20 cellular contexts compared by ENCODE assay signal in the genomic region with DNA sequence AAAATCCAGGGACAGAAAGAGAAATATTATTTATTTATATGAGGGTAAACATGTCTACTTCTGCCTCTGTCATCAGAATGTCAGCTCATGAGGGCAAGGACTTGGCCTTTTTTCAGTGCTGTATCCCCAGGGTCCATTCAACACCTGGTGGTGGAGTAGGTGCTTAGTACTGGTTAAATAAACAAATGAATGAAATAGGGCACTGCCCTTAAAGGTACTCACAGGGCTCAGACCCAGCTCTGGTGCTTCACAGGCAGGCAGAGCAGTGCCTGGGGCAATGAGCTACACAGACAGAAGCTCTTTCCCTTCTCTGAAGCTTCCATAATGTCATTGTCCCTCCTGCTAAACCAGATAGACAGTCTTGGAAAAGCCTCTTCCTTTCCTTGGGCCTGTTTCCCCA. TPM values are rescaled to one million over a fixed set of nuclear protein-coding genes. Genes with fewer than 3 reads are reported as not detected.
DNase-seq lines count a peak whose midpoint lies in the region; ATAC-seq and TF ChIP-seq lines count a peak whose summit lies in the region.
"Had no signal": no experiment of that assay in that cellular context is flagged by ENCODE, and none has a peak within 500 bp of the region (broad histone marks: within the 10 kb centered on the region; RNA-seq: fewer than 3 reads in every experiment).

No MANE protein-coding gene starts in this region.

- intact Hi-C loops in left lung (cut with DNase I) (no loop called here), Caco-2 (cut with micrococcal nuclease; ENCODE audit: unreplicated experiment) (no loop called here)

- H3K9ac ChIP-seq in GM23248, result no peak overlapping the region

- no peaks in the 10 kb centered on the region for H3K27me3 ChIP-seq in GM23248 (replicated peaks; ENCODE audit: insufficient read depth)
- no peaks in the 10 kb centered on the region for H3K27me3 ChIP-seq in left lung
- no peaks in the 10 kb centered on the region for H3K27me3 ChIP-seq in Caco-2 (replicated peaks; ENCODE audit: control insufficient read depth, insufficient read depth, low read length)

- no peak overlapping the region for H2AFZ ChIP-seq in GM23248

- CTCF ChIA-PET in Caco-2 (lab: Charles Lee), result no interaction called here

- no peaks in the 10 kb centered on the region for H3K27me3 Mint-ChIP-seq in Caco-2 (ENCODE audit: insufficient read depth, unreplicated experiment)

- peak; percentile 45 for DNase-seq in COLO668 (lab: John Stamatoyannopoulos, UW; ENCODE audit: unreplicated experiment)
- DNase-seq in GM23248, result no peak
- peak; percentile 18 for DNase-seq in NCI-H345 (lab: John Stamatoyannopoulos, UW)
- no peak for DNase-seq in left lung
- no peak for DNase-seq in A172 (ENCODE audit: low spot score)
- DNase-seq in Caco-2, result no peak
- DNase-seq in DMS 273 (lab: John Stamatoyannopoulos, UW; ENCODE audit: unreplicated experiment), result no peak
- DNase-seq: DND-41, NCI-H1105, NCI-H146, NCI-H2081, NCI-H524 treated with DMSO at 0.1 percent for 48 hours, SW 1271, T-helper 17 cell had no signal

- no peaks in the 10 kb centered on the region for H3K9me2 ChIP-seq in GM23248 (ENCODE audit: insufficient read depth)

- H3K9me3 ChIP-seq in GM23248 (ENCODE audit: low read depth) (no peaks in the 10 kb centered on the region), left lung (no peaks in the 10 kb centered on the region), Caco-2 (no peaks in the 10 kb centered on the region)
- H3K9me3 ChIP-seq: HAP-1 had no signal

- BruUV-seq in Caco-2 (replicated peaks; lab: Mats Ljungman, UMichigan), result no TSS peak

- H3K9me3 Mint-ChIP-seq in Caco-2 (ENCODE audit: unreplicated experiment), result no peaks in the 10 kb centered on the region

- H3F3A ChIP-seq in GM23248 (ENCODE audit: insufficient read depth), result peaks cover 61% of the 10 kb centered on the region

- H3K36me3 ChIP-seq in GM23248 (ENCODE audit: low read depth), result no peaks in the 10 kb centered on the region
- no peaks in the 10 kb centered on the region for H3K36me3 ChIP-seq in left lung
- H3K36me3 ChIP-seq in Caco-2 (ENCODE audit: control insufficient read depth, insufficient read depth, low read length), result no peaks in the 10 kb centered on the region
- H3K36me3 ChIP-seq: HAP-1 had no signal

- no peaks in the 10 kb centered on the region for H4K20me1 ChIP-seq in GM23248 (ENCODE audit: insufficient read depth)

- H3K4me1 Mint-ChIP-seq in Caco-2 (ENCODE audit: low read depth, unreplicated experiment), result no peaks in the 10 kb centered on the region
- H3K4me1 Mint-ChIP-seq: T-helper 17 cell had no signal

- no peaks in the 10 kb centered on the region for H3K79me2 ChIP-seq in GM23248 (ENCODE audit: insufficient read depth)

- H3K27ac ChIP-seq in GM23248, result peak overlapping the region; percentile 91
- H3K27ac ChIP-seq in left lung, result peak overlapping the region in 1 of 2 donors; percentile 52
- H3K27ac ChIP-seq: C4-2B, SK-N-MC had no signal

- no peak for TF ChIP-seq CTCF in left lung (IDR thresholded peaks at IDR 0.05)
- no peak for TF ChIP-seq CTCF in Caco-2 (IDR thresholded peaks at IDR 0.05; ENCODE audit: insufficient read depth in 1 of 2, low read depth in 1 of 2, low read length in 1 of 2, severe bottlenecking in 1 of 2, unreplicated experiment in 1 of 2)

- no peak overlapping the region for H3K4me3 Mint-ChIP-seq in Caco-2 (ENCODE audit: unreplicated experiment)
- H3K4me3 Mint-ChIP-seq: T-helper 17 cell had no signal

- in situ Hi-C loops in GM23248 (cut with MboI), result no loop called here

- peaks cover 48% of the 10 kb centered on the region for H3K4me1 ChIP-seq in GM23248 (ENCODE audit: insufficient read depth)
- H3K4me1 ChIP-seq in left lung, result peaks cover 7 to 10% of the 10 kb centered on the region in 2 donors
- peaks cover 5% of the 10 kb centered on the region; the same call in 1 of the 2 replicates for H3K4me1 ChIP-seq in Caco-2
- H3K4me1 ChIP-seq: HAP-1 had no signal

- no peak overlapping the region for H3K27ac Mint-ChIP-seq in Caco-2 (ENCODE audit: unreplicated experiment)
- H3K27ac Mint-ChIP-seq: T-helper 17 cell had no signal

- no peaks in the 10 kb centered on the region for H3K36me3 Mint-ChIP-seq in Caco-2 (ENCODE audit: insufficient read depth, unreplicated experiment)

- H3K4me3 ChIP-seq in GM23248, result no peak overlapping the region
- no peak overlapping the region for H3K4me3 ChIP-seq in left lung
- H3K4me3 ChIP-seq in Caco-2 (ENCODE audit: low read depth, low read length), result no peak overlapping the region
- H3K4me3 ChIP-seq: GM12878, HAP-1, K562, SK-N-MC had no signal

- no peak overlapping the region for H3K4me2 ChIP-seq in GM23248 (ENCODE audit: unreplicated experiment)

- POLR2A ChIA-PET in Caco-2 (lab: Charles Lee), result no interaction called here

- peak; percentile 74 for ATAC-seq in left lung
- ATAC-seq: GM12878, K562, T-helper 17 cell had no signal

RNA-seq across cellular contexts. Expression of gene P4HA3, which starts 30.9 kb away (rescaled TPM):
- 24.3 and 26.4 TPM in 2 replicates for total RNA-seq in GM23248 (2014; rRNA removed; shearing (Covaris generic))
- 30.6 and 34.8 TPM in 2 replicates for polyA plus RNA-seq in GM23248 (2016; fragmentation: Nextera tagmentation; extraction: Ambion mirVana)
- total RNA-seq in left lung (10 to 100 TPM in 1 of 2 donors, 1 to 10 TPM in 1; 2.0 to 12.1 TPM), Caco-2 (2022) (0.42 TPM in 1 of 2 replicates, not detected in the other)
- total RNA-seq in A172 (2014; rRNA removed; shearing (Covaris generic)), result 0.48 and 1.5 TPM in 2 replicates
- total RNA-seq: GM12878, K562, OCI-LY7, T-helper 17 cell had no signal

Comparison
In these comparisons a context has a peak if more than half of its experiments do, and no peak if none do; other contexts are left out.
1. DNase-seq: peak in COLO668 (single experiment) and NCI-H345 (single experiment); none in GM23248 (single experiment), left lung (0 of 2), A172 (single experiment), Caco-2 (0 of 2) and DMS 273 (single experiment).